12 cellular contexts compared by ENCODE assay signal in the genomic region with DNA sequence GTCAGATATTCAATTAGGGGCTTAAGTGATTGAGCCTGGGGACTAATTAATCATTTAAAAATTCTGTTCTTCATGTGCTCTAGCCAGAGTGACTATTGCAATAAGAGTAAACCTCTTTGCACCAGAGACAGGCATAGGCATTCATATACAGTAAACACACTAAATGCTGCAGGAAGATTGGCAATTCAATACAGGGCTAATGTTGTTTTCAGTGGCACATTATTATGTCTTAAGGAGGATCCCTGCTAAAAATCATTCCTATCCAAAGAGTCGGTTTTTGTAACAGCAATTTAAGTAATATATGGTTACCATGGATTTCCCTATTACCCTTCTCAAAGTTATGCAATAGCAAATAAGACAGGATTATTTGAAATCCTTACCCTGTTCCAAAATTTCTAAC. TPM values are rescaled to one million over a fixed set of nuclear protein-coding genes. Genes with fewer than 3 reads are reported as not detected.
DNase-seq lines count a peak whose midpoint lies in the region; TF ChIP-seq lines count a peak whose summit lies in the region.
"Had no signal": no experiment of that assay in that cellular context is flagged by ENCODE, and none has a peak within 500 bp of the region (broad histone marks: within the 10 kb centered on the region; RNA-seq: fewer than 3 reads in every experiment).

No MANE protein-coding gene starts in this region.

- no peaks in the 10 kb centered on the region for H3K9me3 Mint-ChIP-seq in activated naive CD4-positive, alpha-beta T cell treated with anti-CD3 and anti-CD28 coated beads, Interleukin-2, amount 10 ng/mL, durations not matched to agents 7 days and 5 days
- no peaks in the 10 kb centered on the region for H3K9me3 Mint-ChIP-seq in endothelial cell (ENCODE audit: unreplicated experiment)

- H3K27me3 ChIP-seq in mucosa of stomach (ENCODE audit: control insufficient read depth, insufficient read depth, low read length): no peaks in the 10 kb centered on the region
- no peaks in the 10 kb centered on the region for H3K27me3 ChIP-seq in tibial artery

- no peaks in the 10 kb centered on the region for H3K36me3 Mint-ChIP-seq in activated naive CD4-positive, alpha-beta T cell treated with anti-CD3 and anti-CD28 coated beads, Interleukin-2, amount 10 ng/mL, durations not matched to agents 7 days and 5 days
- no peaks in the 10 kb centered on the region for H3K36me3 Mint-ChIP-seq in endothelial cell (ENCODE audit: low read depth, unreplicated experiment)

- H3K36me3 ChIP-seq in mucosa of stomach (ENCODE audit: control insufficient read depth, insufficient read depth, low read length): no peaks in the 10 kb centered on the region
- no peaks in the 10 kb centered on the region for H3K36me3 ChIP-seq in tibial artery
- H3K36me3 ChIP-seq: WERI-Rb-1 had no signal

- DNase-seq in activated naive CD4-positive, alpha-beta T cell treated with anti-CD3 and anti-CD28 coated beads, Interleukin-2, amount 10 ng/mL, durations not matched to agents 7 days and 5 days: no peak
- DNase-seq in activated naive CD4-positive, alpha-beta T cell (lab: John Stamatoyannopoulos, UW): no peak
- DNase-seq in tibial artery (no peak), RPMI8226 (no peak), endothelial cell (ENCODE audit: low spot score) (no peak), NCI-H146 (lab: John Stamatoyannopoulos, UW) (no peak)
- DNase-seq: activated effector memory CD4-positive, alpha-beta T cell treated with Interleukin-2 at 50 U/mL for 16 hours; mucosa of descending colon; SHP77; WERI-Rb-1 had no signal

- H3K4me3 ChIP-seq in mucosa of stomach (ENCODE audit: low read length): no peak overlapping the region
- peak overlapping the region; percentile 38 to 44 for H3K4me3 ChIP-seq in tibial artery
- H3K4me3 ChIP-seq: mucosa of descending colon had no signal

- H3K9me3 ChIP-seq in mucosa of stomach (ENCODE audit: control insufficient read depth, low read length) (no peaks in the 10 kb centered on the region), tibial artery (no peaks in the 10 kb centered on the region)
- H3K9me3 ChIP-seq: mucosa of descending colon had no signal

- intact Hi-C loops in tibial artery (cut with DNase I; ENCODE audit: low total_unique reads): no loop called here

- CTCF ChIA-PET in activated naive CD4-positive, alpha-beta T cell treated with anti-CD3 and anti-CD28 coated beads, Interleukin-2, amount 10 ng/mL, durations not matched to agents 7 days and 5 days (lab: Charles Lee): interaction anchor here (0.7 to 2.0 kb wide), 4 partner anchors 23 to 317 kb away, joined by 3 to 5 read pairs (median 4); no protein-coding TSS in a partner anchor

- H3K27ac ChIP-seq in cingulate gyrus (ENCODE audit: low read depth, low read length) (peak overlapping the region; percentile 55), tibial artery (no peak overlapping the region)
- H3K27ac ChIP-seq: WERI-Rb-1 had no signal

- peaks cover 3% of the 10 kb centered on the region for H3K27me3 Mint-ChIP-seq in activated naive CD4-positive, alpha-beta T cell treated with anti-CD3 and anti-CD28 coated beads, Interleukin-2, amount 10 ng/mL, durations not matched to agents 7 days and 5 days
- no peaks in the 10 kb centered on the region for H3K27me3 Mint-ChIP-seq in endothelial cell (ENCODE audit: unreplicated experiment)

- no peak overlapping the region for H3K27ac Mint-ChIP-seq in activated naive CD4-positive, alpha-beta T cell treated with anti-CD3 and anti-CD28 coated beads, Interleukin-2, amount 10 ng/mL, durations not matched to agents 7 days and 5 days
- no peak overlapping the region for H3K27ac Mint-ChIP-seq in endothelial cell (ENCODE audit: unreplicated experiment)

- peaks cover 16% of the 10 kb centered on the region for H3K4me1 ChIP-seq in mucosa of stomach (ENCODE audit: control insufficient read depth, insufficient read depth, low read length)
- peaks cover 0 to 25% (median 0%) of the 10 kb centered on the region in 4 donors for H3K4me1 ChIP-seq in tibial artery

- TF ChIP-seq CTCF in tibial artery (IDR thresholded peaks at IDR 0.05): no peak
- no peak for TF ChIP-seq CTCF in endothelial cell (IDR thresholded peaks at IDR 0.05; ENCODE audit: unreplicated experiment)

- peaks cover 29% of the 10 kb centered on the region for H3K4me1 Mint-ChIP-seq in activated naive CD4-positive, alpha-beta T cell treated with anti-CD3 and anti-CD28 coated beads, Interleukin-2, amount 10 ng/mL, durations not matched to agents 7 days and 5 days
- peaks cover 25% of the 10 kb centered on the region for H3K4me1 Mint-ChIP-seq in endothelial cell (ENCODE audit: unreplicated experiment)

- peak overlapping the region; percentile 63 for H3K9ac ChIP-seq in mucosa of stomach (ENCODE audit: low read length)

- peak overlapping the region; percentile 45 for H3K4me3 Mint-ChIP-seq in activated naive CD4-positive, alpha-beta T cell treated with anti-CD3 and anti-CD28 coated beads, Interleukin-2, amount 10 ng/mL, durations not matched to agents 7 days and 5 days
- no peak overlapping the region for H3K4me3 Mint-ChIP-seq in endothelial cell (ENCODE audit: unreplicated experiment)

RNA-seq across cellular contexts. Expression of gene PDE7B, which starts 1.3 kb away (rescaled TPM):
- 0.62 TPM for total RNA-seq in endothelial cell (ENCODE audit: unreplicated experiment)
